Comparison of ENCODE assay signal across 8 cellular contexts in the genomic region with DNA sequence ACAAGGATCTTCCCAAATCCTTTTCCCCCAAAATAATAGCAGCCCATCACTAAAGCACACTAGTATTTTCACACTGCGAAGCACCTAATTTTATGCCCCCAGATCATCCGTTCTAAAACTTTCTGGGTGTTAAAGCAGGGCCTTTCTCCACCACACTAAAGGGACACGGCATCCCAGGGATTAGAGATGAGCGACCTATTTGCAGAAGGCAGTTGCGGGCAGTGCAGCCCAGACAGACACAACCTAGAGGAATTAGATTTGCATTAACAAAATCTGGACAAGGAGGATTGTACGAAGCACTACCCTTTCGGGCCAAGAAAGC. TPM values are rescaled to one million over a fixed set of nuclear protein-coding genes. Genes with fewer than 3 reads are reported as not detected.
DNase-seq lines count a peak whose midpoint lies in the region; ATAC-seq, FAIRE-seq and TF ChIP-seq lines count a peak whose summit lies in the region.

No MANE protein-coding gene starts in this region.

- DNase-seq in SK-N-SH: no peak
- no peak for DNase-seq in activated naive CD8-positive, alpha-beta T cell treated with anti-CD3 and anti-CD28 coated beads, Interleukin-2, amount 50 U/mL, for 24 hours
- DNase-seq in kidney: no peak
- no peak for DNase-seq in SIG-M5 (lab: John Stamatoyannopoulos, UW)
- no peak for DNase-seq in activated CD8-positive, alpha-beta memory T cell treated with anti-CD3 and anti-CD28 coated beads for 24 hours

- no peaks in the 10 kb centered on the region for H3K9me2 ChIP-seq in SK-N-SH

- ATAC-seq in SK-N-SH treated with all-trans-retinoic acid at 6 μM for 48 hours: no peak
- ATAC-seq in activated naive CD8-positive, alpha-beta T cell treated with anti-CD3 and anti-CD28 coated beads, Interleukin-2, amount 50 U/mL, for 24 hours: peak; percentile 2
- no peak for ATAC-seq in HG03442 (IDR thresholded peaks at IDR 0.05; ENCODE audit: unreplicated experiment)

- H3K79me2 ChIP-seq in SK-N-SH (ENCODE audit: insufficient read depth): peaks cover 12% of the 10 kb centered on the region; the same call in 1 of the 2 replicates

- no peak for TF ChIP-seq RAD21 in SK-N-SH (IDR thresholded peaks at IDR 0.05; ENCODE audit: low read length)

- CTCF ChIA-PET in SK-N-SH (lab: Yijun Ruan, JAX): interaction anchor here (0.5 to 4.5 kb wide), 23 partner anchors 10 to 769 kb away, joined by 3 to 36 read pairs (median 4); a partner anchor contains a TSS

- H3K4me3 Mint-ChIP-seq in activated naive CD8-positive, alpha-beta T cell treated with anti-CD3 and anti-CD28 coated beads, Interleukin-2, amount 50 U/mL, for 24 hours: peak overlapping the region; percentile 91

- H3K4me2 ChIP-seq in SK-N-SH: peak overlapping the region; percentile 90

- H3K9me3 Mint-ChIP-seq in activated naive CD8-positive, alpha-beta T cell treated with anti-CD3 and anti-CD28 coated beads, Interleukin-2, amount 50 U/mL, for 24 hours: no peaks in the 10 kb centered on the region

- H3K36me3 ChIP-seq in SK-N-SH (replicated peaks in 1 of 2; ENCODE audit: control insufficient read depth in 1 of 2, insufficient read depth in 2 of 2, low read length in 1 of 2) (peaks cover 7 to 12% of the 10 kb centered on the region in 2 experiments), kidney (ENCODE audit: control insufficient read depth in 1 of 2, insufficient read depth in 2 of 2, low read length in 2 of 2) (peaks cover 3 to 6% of the 10 kb centered on the region in 2 donors), subcutaneous abdominal adipose tissue (ENCODE audit: control insufficient read depth in 5 of 5, insufficient read depth in 5 of 5, low read length in 5 of 5) (peaks cover 4 to 18% (median 6%) of the 10 kb centered on the region in 5 donors)

- TF ChIP-seq EP300 in SK-N-SH (IDR thresholded peaks at IDR 0.05; ENCODE audit: borderline replicate concordance in 1 of 2, low read depth in 1 of 2, low read length in 1 of 2): no peak

- no peak for FAIRE-seq in kidney (lab: Jason Lieb, UNC)

- H3K4me1 Mint-ChIP-seq in activated naive CD8-positive, alpha-beta T cell treated with anti-CD3 and anti-CD28 coated beads, Interleukin-2, amount 50 U/mL, for 24 hours: peaks cover 15% of the 10 kb centered on the region

- intact Hi-C loops in kidney (cut with DNase I): no loop called here

- peaks cover 12% of the 10 kb centered on the region for H3F3A ChIP-seq in SK-N-SH (replicated peaks; ENCODE audit: insufficient read depth)

- H3K4me3 ChIP-seq in SK-N-SH (ENCODE audit: low read depth in 2 of 2, low read length in 1 of 2) (peak overlapping the region; percentile 83 to 90), kidney (ENCODE audit: low read length in 2 of 2) (peak overlapping the region; percentile 97 to 99), subcutaneous abdominal adipose tissue (ENCODE audit: low read depth in 1 of 5, low read length in 5 of 5) (peak overlapping the region; percentile 80 to 100 (median 100))

- H2AFZ ChIP-seq in SK-N-SH (ENCODE audit: low read depth): peak overlapping the region; percentile 96

- H3K4me1 ChIP-seq in SK-N-SH (ENCODE audit: control insufficient read depth in 1 of 2, insufficient read depth in 2 of 2, low read depth in 1 of 2, low read length in 1 of 2): peaks cover 8 to 13% of the 10 kb centered on the region in 2 experiments; a peak in 2 of 4 replicates
- H3K4me1 ChIP-seq in kidney (ENCODE audit: control insufficient read depth in 1 of 2, insufficient read depth in 1 of 2, low read depth in 1 of 2, low read length in 2 of 2): peaks cover 3 to 5% of the 10 kb centered on the region in 2 donors
- H3K4me1 ChIP-seq in subcutaneous abdominal adipose tissue (ENCODE audit: control insufficient read depth in 5 of 5, insufficient read depth in 5 of 5, low read length in 5 of 5): peaks cover 0 to 19% (median 17%) of the 10 kb centered on the region in 5 donors

- whole genome bisulfite sequencing in SK-N-SH (ENCODE audit: low lambda C conversion rate): 3% methylated on average over 7 of the region's 7 CpGs

- H3K27me3 Mint-ChIP-seq in activated naive CD8-positive, alpha-beta T cell treated with anti-CD3 and anti-CD28 coated beads, Interleukin-2, amount 50 U/mL, for 24 hours: no peaks in the 10 kb centered on the region

- H3K36me3 Mint-ChIP-seq in activated naive CD8-positive, alpha-beta T cell treated with anti-CD3 and anti-CD28 coated beads, Interleukin-2, amount 50 U/mL, for 24 hours (ENCODE audit: low read depth): peaks cover 14% of the 10 kb centered on the region

- TF ChIP-seq CTCF in SK-N-SH (IDR thresholded peaks at IDR 0.05): no peak
- no peak for TF ChIP-seq CTCF in kidney (IDR thresholded peaks at IDR 0.05; ENCODE audit: borderline replicate concordance, extremely low read depth, insufficient read depth)

- no peaks in the 10 kb centered on the region for H4K20me1 ChIP-seq in SK-N-SH (ENCODE audit: insufficient read depth)

- H3K27ac Mint-ChIP-seq in activated naive CD8-positive, alpha-beta T cell treated with anti-CD3 and anti-CD28 coated beads, Interleukin-2, amount 50 U/mL, for 24 hours: peak overlapping the region; percentile 88

- H3K27me3 ChIP-seq in SK-N-SH (ENCODE audit: insufficient read depth) (no peaks in the 10 kb centered on the region), subcutaneous abdominal adipose tissue (ENCODE audit: control insufficient read depth in 5 of 5, insufficient read depth in 4 of 5, low read length in 5 of 5) (no peaks in the 10 kb centered on the region)

- H3K9me3 ChIP-seq in SK-N-SH: no peaks in the 10 kb centered on the region
- H3K9me3 ChIP-seq in kidney (ENCODE audit: control insufficient read depth in 1 of 2, low read length in 2 of 2): no peaks in the 10 kb centered on the region
- H3K9me3 ChIP-seq in subcutaneous abdominal adipose tissue (ENCODE audit: control insufficient read depth in 5 of 5, low read length in 5 of 5): no peaks in the 10 kb centered on the region

- H3K9ac ChIP-seq in SK-N-SH (peak overlapping the region; percentile 88), kidney (ENCODE audit: low read length in 2 of 2) (peak overlapping the region; percentile 74 to 88), subcutaneous abdominal adipose tissue (ENCODE audit: low read length in 5 of 5) (peak overlapping the region; percentile 64 to 95 (median 90))

- H3K27ac ChIP-seq in SK-N-SH (ENCODE audit: low read depth in 2 of 2, low read length in 1 of 2) (peak overlapping the region; percentile 86 to 97), kidney (ENCODE audit: low read depth in 2 of 2, low read length in 2 of 2) (peak overlapping the region; percentile 71 to 85), subcutaneous abdominal adipose tissue (ENCODE audit: low read depth, low read length) (peak overlapping the region; percentile 85)

- POLR2A ChIA-PET in SK-N-SH (lab: Yijun Ruan, JAX): interaction anchor here (1.1 to 2.9 kb wide), 5 partner anchors 12 to 322 kb away, joined by 4 to 31 read pairs (median 5); a partner anchor contains a TSS

TF ChIP-seq in SK-N-SH, 30 proteins besides CTCF, POLR2A, EP300 and RAD21 (continues in another document):
- TF ChIP-seq SIN3A (IDR thresholded peaks at IDR 0.05; ENCODE audit: borderline replicate concordance, low read depth, low read length) (no peak), POLR2AphosphoS5 (IDR thresholded peaks at IDR 0.05; ENCODE audit: low read depth, low read length) (no peak), SMC3 (IDR thresholded peaks at IDR 0.05; ENCODE audit: low read depth, low read length) (no peak), RXRA (IDR thresholded peaks at IDR 0.05; ENCODE audit: borderline replicate concordance, low read depth) (no peak), TEAD4 (IDR thresholded peaks at IDR 0.05; ENCODE audit: borderline replicate concordance, insufficient read depth) (no peak), TCF12 (IDR thresholded peaks at IDR 0.05) (no peak)
- TF ChIP-seq, protein P1, sequence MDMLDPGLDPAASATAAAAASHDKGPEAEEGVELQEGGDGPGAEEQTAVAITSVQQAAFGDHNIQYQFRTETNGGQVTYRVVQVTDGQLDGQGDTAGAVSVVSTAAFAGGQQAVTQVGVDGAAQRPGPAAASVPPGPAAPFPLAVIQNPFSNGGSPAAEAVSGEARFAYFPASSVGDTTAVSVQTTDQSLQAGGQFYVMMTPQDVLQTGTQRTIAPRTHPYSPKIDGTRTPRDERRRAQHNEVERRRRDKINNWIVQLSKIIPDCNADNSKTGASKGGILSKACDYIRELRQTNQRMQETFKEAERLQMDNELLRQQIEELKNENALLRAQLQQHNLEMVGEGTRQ (IDR thresholded peaks at IDR 0.05; ENCODE audit: borderline replicate concordance, low read depth, low read length): no peak; the same call in 1 of the 2 replicates

TF ChIP-seq in SK-N-SH treated with all-trans-retinoic acid at 6 μM for 48 hours, 23 proteins besides CTCF, POLR2A, EP300 and RAD21 (continues in another document):
- TF ChIP-seq TCF4 (CRISPR knock-in tag; IDR thresholded peaks at IDR 0.05; ENCODE audit: borderline replicate concordance): no peak
- TF ChIP-seq GLIS3 (CRISPR knock-in tag; IDR thresholded peaks at IDR 0.05): no peak
- no peak for TF ChIP-seq PPARA (CRISPR knock-in tag; IDR thresholded peaks at IDR 0.05; ENCODE audit: borderline replicate concordance)
- TF ChIP-seq ARNTL (CRISPR knock-in tag; IDR thresholded peaks at IDR 0.05; ENCODE audit: borderline replicate concordance, low read depth): no peak
- no peak for TF ChIP-seq TOX (CRISPR knock-in tag; IDR thresholded peaks at IDR 0.05; ENCODE audit: borderline replicate concordance)
- TF ChIP-seq ZC3H10 (CRISPR knock-in tag; IDR thresholded peaks at IDR 0.05): no peak

RNA-seq across cellular contexts. Expression of a gene that starts 0.4 kb away (rescaled TPM):
- polyA plus RNA-seq in SK-N-SH (2012; rRNA removed): 5.8 and 8.3 TPM in 2 replicates
- polyA plus RNA-seq in SK-N-SH (2012; cell fraction: cytosol; rRNA removed): 8.5 and 8.6 TPM in 2 replicates
- polyA plus RNA-seq in SK-N-SH (2012; cell fraction: nucleus; rRNA removed): 6.3 and 12.0 TPM in 2 replicates
- total RNA-seq in kidney: 6.7 TPM
- 8.0 TPM for polyA plus RNA-seq in kidney (ENCODE audit: insufficient read depth, low read depth, low replicate concordance)

RNA-seq across cellular contexts. Expression of a gene that starts 21.9 kb away (rescaled TPM):
- polyA plus RNA-seq in SK-N-SH (2012; rRNA removed) (99.2 and 196 TPM in 2 replicates), kidney (ENCODE audit: insufficient read depth, low read depth, low replicate concordance) (61.2 TPM)
- polyA plus RNA-seq in SK-N-SH (2012; cell fraction: cytosol; rRNA removed): 68.2 and 71.1 TPM in 2 replicates
- polyA plus RNA-seq in SK-N-SH (2012; cell fraction: nucleus; rRNA removed): 227 and 771 TPM in 2 replicates
- total RNA-seq in kidney: 53.2 TPM

RNA-seq across cellular contexts. Expression of a gene that starts 22.1 kb away (rescaled TPM):
- polyA plus RNA-seq in SK-N-SH (2012; rRNA removed) (7.7 and 9.6 TPM in 2 replicates), kidney (ENCODE audit: insufficient read depth, low read depth, low replicate concordance) (6.9 TPM)
- polyA plus RNA-seq in SK-N-SH (2012; cell fraction: cytosol; rRNA removed): 9.5 and 11.5 TPM in 2 replicates
- 10.9 and 20.1 TPM in 2 replicates for polyA plus RNA-seq in SK-N-SH (2012; cell fraction: nucleus; rRNA removed)
- 23.5 TPM for total RNA-seq in kidney
